Comparison of ENCODE assay signal across 14 cellular contexts in genomic region chr3:143601738-143602480, GRCh38.
DNase-seq lines count a peak whose midpoint lies in the region; ATAC-seq and TF ChIP-seq lines count a peak whose summit lies in the region.
"Had no signal": no experiment of that assay in that cellular context is flagged by ENCODE, and none has a peak within 500 bp of the region (broad histone marks: within the 10 kb centered on the region; RNA-seq: fewer than 3 reads in every experiment).

No MANE protein-coding gene starts in this region.

- H3K4me1 ChIP-seq in neuronal stem cell (ENCODE audit: control insufficient read depth in 2 of 2, insufficient read depth in 1 of 2, low read depth in 1 of 2, low read length in 2 of 2) = peaks cover 11 to 13% of the 10 kb centered on the region in 2 donors

- no peaks in the 10 kb centered on the region for H3K27me3 Mint-ChIP-seq in WTC11 (ENCODE audit: low read depth)
- H3K27me3 Mint-ChIP-seq: activated naive CD8-positive, alpha-beta T cell had no signal

- H3K14ac ChIP-seq in neuronal stem cell (ENCODE audit: low read length) = no peak overlapping the region

- H3K9ac ChIP-seq in neuronal stem cell (ENCODE audit: low read depth, low read length, poor library complexity) = no peak overlapping the region

- H3K27ac ChIP-seq in C4-2B (peak overlapping the region; percentile 69), neuronal stem cell (replicated peaks; ENCODE audit: low read length) (no peak overlapping the region)

- no peak overlapping the region for H4K8ac ChIP-seq in neuronal stem cell (ENCODE audit: low read depth, low read length)

- H3K27me3 ChIP-seq in neuronal stem cell (ENCODE audit: control insufficient read depth in 3 of 3, insufficient read depth in 3 of 3, low read depth in 1 of 3, low read length in 3 of 3) = no peaks in the 10 kb centered on the region

- TF ChIP-seq CTCF in C4-2B (conservative IDR thresholded peaks at IDR 0.05) (no peak; the same call in 1 of the 2 replicates), WTC11 (IDR thresholded peaks at IDR 0.05) (no peak), foreskin fibroblast (IDR thresholded peaks at IDR 0.05; ENCODE audit: low read depth, low read length) (no peak)

- H2AK5ac ChIP-seq in neuronal stem cell (ENCODE audit: low read depth, low read length) = no peak overlapping the region

- no peak overlapping the region for H3K18ac ChIP-seq in neuronal stem cell (ENCODE audit: low read length)

- DNase-seq in WTC11 (ENCODE audit: low spot score) (no peak), foreskin fibroblast (peak; percentile 28 to 59), neuronal stem cell (ENCODE audit: low spot score) (no peak), cerebellum (ENCODE audit: low spot score) (no peak), putamen (ENCODE audit: low spot score) (no peak)
- DNase-seq in activated CD4-positive, alpha-beta T cell treated with anti-CD3 and anti-CD28 coated beads for 48 hours = no peak
- DNase-seq: DND-41; effector memory CD4-positive, alpha-beta T cell; NCI-H1436; nephron progenitor cell; OCI-M1 had no signal

- POLR2A ChIA-PET in WTC11 (lab: Charles Lee) = no interaction called here

- H4K91ac ChIP-seq in neuronal stem cell (ENCODE audit: low read depth, low read length, poor library complexity) = no peak overlapping the region

- H3K23ac ChIP-seq in neuronal stem cell (ENCODE audit: low read depth, low read length, poor library complexity) = no peak overlapping the region

- no peak overlapping the region for H2BK5ac ChIP-seq in neuronal stem cell (ENCODE audit: low read length)

- CTCF ChIA-PET in WTC11 (lab: Charles Lee) = no interaction called here

- no peaks in the 10 kb centered on the region for H3K79me1 ChIP-seq in neuronal stem cell (ENCODE audit: low read depth, low read length)

- H2BK120ac ChIP-seq in neuronal stem cell (ENCODE audit: low read depth, low read length) = no peak overlapping the region

- H2BK12ac ChIP-seq in neuronal stem cell (ENCODE audit: low read length) = no peak overlapping the region

- H3K27ac Mint-ChIP-seq in WTC11 = no peak overlapping the region
- H3K27ac Mint-ChIP-seq: activated naive CD8-positive, alpha-beta T cell; nephron progenitor cell had no signal

- peaks cover 49% of the 10 kb centered on the region for H3K4me1 Mint-ChIP-seq in WTC11

- peak overlapping the region; percentile 60 for H2AFZ ChIP-seq in neuronal stem cell (ENCODE audit: low read length)

- ATAC-seq in WTC11 (peak; percentile 68), GM19023 (IDR thresholded peaks at IDR 0.05; ENCODE audit: unreplicated experiment) (no peak)

- H3K4me3 Mint-ChIP-seq in WTC11 = no peak overlapping the region
- H3K4me3 Mint-ChIP-seq: activated naive CD8-positive, alpha-beta T cell; nephron progenitor cell had no signal

- no peaks in the 10 kb centered on the region for H3K9me3 ChIP-seq in neuronal stem cell (replicated peaks in 1 of 2; ENCODE audit: control insufficient read depth in 2 of 2, insufficient read depth in 1 of 2, low read depth in 1 of 2, low read length in 2 of 2)

- H3K4me3 ChIP-seq in foreskin fibroblast (ENCODE audit: low read depth in 1 of 2, low read length in 2 of 2) = no peak overlapping the region
- H3K4me3 ChIP-seq in neuronal stem cell (ENCODE audit: low read length in 2 of 2) = no peak overlapping the region

- no peaks in the 10 kb centered on the region for H3K36me3 Mint-ChIP-seq in WTC11

- H3K36me3 ChIP-seq in neuronal stem cell (replicated peaks in 1 of 2; ENCODE audit: control insufficient read depth in 2 of 2, insufficient read depth in 2 of 2, low read length in 2 of 2) = no peaks in the 10 kb centered on the region

- peaks cover 13% of the 10 kb centered on the region for H3K9me3 Mint-ChIP-seq in WTC11
- H3K9me3 Mint-ChIP-seq: nephron progenitor cell had no signal

- H2BK15ac ChIP-seq in neuronal stem cell (ENCODE audit: low read length) = no peak overlapping the region

- WGBS in neuronal stem cell (ENCODE audit: extremely low coverage in 2 of 2, insufficient read length in 2 of 2, insufficient replicate concordance in 1 of 2), 2 donors = no CpG with 5 or more reads among the region's 6 CpGs

- H3K4me2 ChIP-seq in neuronal stem cell (ENCODE audit: insufficient read depth, low read length, poor library complexity, severe bottlenecking) = no peak overlapping the region

- H3K4ac ChIP-seq in neuronal stem cell (ENCODE audit: low read length) = no peak overlapping the region

TF ChIP-seq in WTC11, 78 proteins besides CTCF, POLR2A, EP300 and RAD21:
- TF ChIP-seq MAX (CRISPR knock-in tag; IDR thresholded peaks at IDR 0.05) (no peak), ZMAT4 (CRISPR knock-in tag; IDR thresholded peaks at IDR 0.05) (no peak), ERG (CRISPR knock-in tag; IDR thresholded peaks at IDR 0.05) (no peak), ZBTB43 (CRISPR knock-in tag; IDR thresholded peaks at IDR 0.05) (no peak), CREM (CRISPR knock-in tag; IDR thresholded peaks at IDR 0.05) (no peak), PRRX2 (CRISPR knock-in tag; IDR thresholded peaks at IDR 0.05) (no peak), ATF1 (CRISPR knock-in tag; IDR thresholded peaks at IDR 0.05) (no peak), GRHL2 (CRISPR knock-in tag; IDR thresholded peaks at IDR 0.05; ENCODE audit: insufficient replicate concordance, severe bottlenecking) (no peak), ZNF416 (CRISPR knock-in tag; IDR thresholded peaks at IDR 0.05) (no peak), E2F5 (CRISPR knock-in tag; IDR thresholded peaks at IDR 0.05) (no peak), TEAD4 (CRISPR knock-in tag; IDR thresholded peaks at IDR 0.05) (no peak), E2F1 (CRISPR knock-in tag; IDR thresholded peaks at IDR 0.05) (no peak), FOXK1 (CRISPR knock-in tag; IDR thresholded peaks at IDR 0.05) (no peak), ZNF121 (CRISPR knock-in tag; IDR thresholded peaks at IDR 0.05) (no peak), KAT7 (CRISPR knock-in tag; IDR thresholded peaks at IDR 0.05; ENCODE audit: borderline replicate concordance) (no peak), PREB (CRISPR knock-in tag; IDR thresholded peaks at IDR 0.05; ENCODE audit: borderline replicate concordance) (no peak), ZNF671 (CRISPR knock-in tag; IDR thresholded peaks at IDR 0.05) (no peak), ELF4 (CRISPR knock-in tag; IDR thresholded peaks at IDR 0.05; ENCODE audit: low read depth) (no peak), SMAD3 (CRISPR knock-in tag; IDR thresholded peaks at IDR 0.05; ENCODE audit: borderline replicate concordance) (no peak)

Comparison
In these comparisons a context has a peak if more than half of its experiments do, and no peak if none do; other contexts are left out.
1. DNase-seq: peak in foreskin fibroblast (2 of 2); none in WTC11 (single experiment), neuronal stem cell (single experiment), cerebellum (single experiment), activated CD4-positive, alpha-beta T cell treated with anti-CD3 and anti-CD28 coated beads for 48 hours (single experiment) and putamen (single experiment).